26 cellular contexts compared by ENCODE assay signal in the genomic region with DNA sequence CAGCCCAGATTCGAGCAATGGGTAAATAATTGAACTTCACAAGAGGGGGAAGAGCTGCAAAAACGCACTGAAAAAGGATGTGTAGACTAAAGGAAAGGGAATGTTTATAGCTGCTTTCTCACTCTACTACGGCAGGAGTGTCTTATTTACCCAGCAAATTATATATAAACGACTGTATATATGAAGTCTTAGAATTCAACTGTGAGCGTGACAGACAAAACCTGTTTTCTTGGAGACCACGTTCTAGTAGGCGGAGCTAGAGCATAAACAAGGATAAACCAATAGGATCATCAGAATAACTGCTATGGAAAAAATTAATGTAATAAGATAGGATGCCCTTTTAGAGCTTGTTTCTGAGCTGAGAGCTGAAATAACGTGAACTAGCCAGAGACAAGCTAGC.
"Had no signal": no experiment of that assay in that cellular context is flagged by ENCODE, and none has a peak within 500 bp of the region (broad histone marks: within the 10 kb centered on the region; RNA-seq: fewer than 3 reads in every experiment).

No MANE protein-coding gene starts in this region.

- H3K27ac ChIP-seq: hepatocyte, left ventricle myocardium inferior, prostate gland, skin epidermis, stomach, testis, thyroid gland, transverse colon, upper lobe of left lung, vagina had no signal

- H3K79me2 ChIP-seq: hepatocyte had no signal

- H3K27me3 ChIP-seq: stomach, testis, thyroid gland, transverse colon, upper lobe of left lung, vagina had no signal

- H3K4me3 Mint-ChIP-seq: mesothelial cell of epicardium; naive B cell; natural killer cell; stimulated activated naive B cell treated with anti-CD40 and anti-IgM and Interleukin-4, amounts not matched to agents 10 μg/mL and 1 μg/mL and 100 μg/mL, for 72 hours had no signal

- H3K4me1 Mint-ChIP-seq: mesothelial cell of epicardium; naive B cell; natural killer cell; stimulated activated naive B cell treated with anti-CD40 and anti-IgM and Interleukin-4, amounts not matched to agents 10 μg/mL and 1 μg/mL and 100 μg/mL, for 72 hours had no signal

- H3K4me2 ChIP-seq: hepatocyte had no signal

- ATAC-seq: natural killer cell; right cardiac atrium; sciatic nerve; stimulated activated naive B cell treated with anti-CD40 and anti-IgM and Interleukin-4, amounts not matched to agents 10 μg/mL and 1 μg/mL and 100 μg/mL, for 72 hours; stimulated activated naive CD8-positive, alpha-beta T cell treated with anti-CD3 and anti-CD28 coated beads, Interleukin-15, Interleukin-2, amounts not matched to agents 100 U/mL and 50 U/mL, for 24 hours had no signal

- H3K36me3 ChIP-seq: left ventricle myocardium inferior, prostate gland, stomach, thyroid gland, transverse colon, upper lobe of left lung, vagina had no signal

- H3K9me3 Mint-ChIP-seq: mesothelial cell of epicardium had no signal

- H3K4me3 ChIP-seq: hepatocyte, left ventricle myocardium inferior, lung, prostate gland, skin epidermis, stomach, testis, thyroid gland, transverse colon, upper lobe of left lung, vagina had no signal

- H3K9me3 ChIP-seq: left ventricle myocardium inferior, prostate gland, stomach, testis, thyroid gland, transverse colon, upper lobe of left lung, vagina had no signal

- H3K36me3 Mint-ChIP-seq: mesothelial cell of epicardium; naive B cell; stimulated activated naive B cell treated with anti-CD40 and anti-IgM and Interleukin-4, amounts not matched to agents 10 μg/mL and 1 μg/mL and 100 μg/mL, for 72 hours had no signal

- H3K27ac Mint-ChIP-seq: mesothelial cell of epicardium; naive B cell; natural killer cell; stimulated activated naive B cell treated with anti-CD40 and anti-IgM and Interleukin-4, amounts not matched to agents 10 μg/mL and 1 μg/mL and 100 μg/mL, for 72 hours had no signal

- H3K27me3 Mint-ChIP-seq: naive B cell; stimulated activated naive B cell treated with anti-CD40 and anti-IgM and Interleukin-4, amounts not matched to agents 10 μg/mL and 1 μg/mL and 100 μg/mL, for 72 hours had no signal

- DNase-seq: islet precursor cell; left ventricle myocardium inferior; mesendoderm; naive B cell; natural killer cell; nucleus accumbens; retina; right cardiac atrium; stimulated activated CD4-positive, alpha-beta T cell treated with anti-CD3 and anti-CD28 coated beads, Interleukin-12 subunit alpha, Interleukin-12 subunit beta, amount 100 ng/mL, for 4 hours; stimulated activated CD4-positive, alpha-beta T cell treated with anti-CD3 and anti-CD28 coated beads, Interleukin-15, amount 100 ng/mL, for 24 hours; stimulated activated CD4-positive, alpha-beta T cell treated with anti-CD3 and anti-CD28 coated beads, Interleukin-2, amount 100 ng/mL, for 24 hours; stimulated activated CD4-positive, alpha-beta T cell treated with anti-CD3 and anti-CD28 coated beads, Interleukin-4, amount 100 ng/mL, for 1 hour; stimulated activated naive B cell treated with anti-CD40 and anti-IgM and Interleukin-4, amounts not matched to agents 10 μg/mL and 1 μg/mL and 100 μg/mL, for 72 hours; stimulated activated naive CD8-positive, alpha-beta T cell treated with anti-CD3 and anti-CD28 coated beads, Interleukin-15, Interleukin-2, amounts not matched to agents 100 U/mL and 50 U/mL, for 24 hours; stomach; testis; thyroid gland; transverse colon; upper lobe of left lung had no signal

- H2AFZ ChIP-seq: hepatocyte had no signal

- H3K4me1 ChIP-seq: left ventricle myocardium inferior, prostate gland, stomach, testis, thyroid gland, transverse colon, upper lobe of left lung, vagina had no signal
